Comparison of ENCODE assay signal across 1 cellular context in the genomic region with DNA sequence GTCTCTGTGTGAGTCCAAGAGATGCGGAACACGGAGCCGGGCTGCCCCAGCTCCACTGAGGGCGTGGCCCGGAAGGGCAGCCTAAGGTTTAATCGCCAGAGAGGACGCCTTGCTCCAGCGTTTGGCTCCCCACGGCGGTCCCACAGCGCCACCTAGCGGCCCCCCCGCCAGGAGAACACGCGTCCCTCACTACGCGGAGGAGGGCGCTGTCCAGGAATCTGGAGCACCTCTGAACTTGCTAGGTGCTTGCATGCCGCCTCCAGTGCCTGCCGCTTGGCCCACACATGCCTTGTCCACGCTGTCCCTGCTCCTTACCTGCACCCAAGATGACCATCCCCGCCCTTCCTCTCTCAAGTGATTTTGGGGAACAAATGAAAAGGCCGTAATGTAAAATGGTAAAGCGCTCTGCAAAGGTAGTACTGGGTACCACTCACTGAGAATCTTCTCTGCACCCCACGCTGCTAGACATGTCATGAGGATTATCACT.
A peak's percentile ranks its signal among the peaks of the same experiment; 100 is the strongest.
TF ChIP-seq lines count a peak whose summit lies in the region.

No MANE protein-coding gene starts in this region.

TF ChIP-seq in HepG2, 621 proteins besides CTCF, POLR2A, EP300 and RAD21 (continues in another document):
- TF ChIP-seq, protein P1, sequence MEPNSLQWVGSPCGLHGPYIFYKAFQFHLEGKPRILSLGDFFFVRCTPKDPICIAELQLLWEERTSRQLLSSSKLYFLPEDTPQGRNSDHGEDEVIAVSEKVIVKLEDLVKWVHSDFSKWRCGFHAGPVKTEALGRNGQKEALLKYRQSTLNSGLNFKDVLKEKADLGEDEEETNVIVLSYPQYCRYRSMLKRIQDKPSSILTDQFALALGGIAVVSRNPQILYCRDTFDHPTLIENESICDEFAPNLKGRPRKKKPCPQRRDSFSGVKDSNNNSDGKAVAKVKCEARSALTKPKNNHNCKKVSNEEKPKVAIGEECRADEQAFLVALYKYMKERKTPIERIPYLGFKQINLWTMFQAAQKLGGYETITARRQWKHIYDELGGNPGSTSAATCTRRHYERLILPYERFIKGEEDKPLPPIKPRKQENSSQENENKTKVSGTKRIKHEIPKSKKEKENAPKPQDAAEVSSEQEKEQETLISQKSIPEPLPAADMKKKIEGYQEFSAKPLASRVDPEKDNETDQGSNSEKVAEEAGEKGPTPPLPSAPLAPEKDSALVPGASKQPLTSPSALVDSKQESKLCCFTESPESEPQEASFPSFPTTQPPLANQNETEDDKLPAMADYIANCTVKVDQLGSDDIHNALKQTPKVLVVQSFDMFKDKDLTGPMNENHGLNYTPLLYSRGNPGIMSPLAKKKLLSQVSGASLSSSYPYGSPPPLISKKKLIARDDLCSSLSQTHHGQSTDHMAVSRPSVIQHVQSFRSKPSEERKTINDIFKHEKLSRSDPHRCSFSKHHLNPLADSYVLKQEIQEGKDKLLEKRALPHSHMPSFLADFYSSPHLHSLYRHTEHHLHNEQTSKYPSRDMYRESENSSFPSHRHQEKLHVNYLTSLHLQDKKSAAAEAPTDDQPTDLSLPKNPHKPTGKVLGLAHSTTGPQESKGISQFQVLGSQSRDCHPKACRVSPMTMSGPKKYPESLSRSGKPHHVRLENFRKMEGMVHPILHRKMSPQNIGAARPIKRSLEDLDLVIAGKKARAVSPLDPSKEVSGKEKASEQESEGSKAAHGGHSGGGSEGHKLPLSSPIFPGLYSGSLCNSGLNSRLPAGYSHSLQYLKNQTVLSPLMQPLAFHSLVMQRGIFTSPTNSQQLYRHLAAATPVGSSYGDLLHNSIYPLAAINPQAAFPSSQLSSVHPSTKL (CRISPR knock-in tag; IDR thresholded peaks at IDR 0.05) = peak; percentile 52; the same call in 1 of the 2 replicates
- TF ChIP-seq SOX6 (IDR thresholded peaks at IDR 0.05) = no peak
- peak; percentile 31; the same call in 1 of the 2 replicates for TF ChIP-seq SOX6 (CRISPR knock-in tag; IDR thresholded peaks at IDR 0.05)
- TF ChIP-seq ZNF598 (CRISPR knock-in tag; IDR thresholded peaks at IDR 0.05; ENCODE audit: borderline replicate concordance) = 0 out of 2 replicates have a peak, but pooled peaks have one; percentile 35
- TF ChIP-seq, protein P2, sequence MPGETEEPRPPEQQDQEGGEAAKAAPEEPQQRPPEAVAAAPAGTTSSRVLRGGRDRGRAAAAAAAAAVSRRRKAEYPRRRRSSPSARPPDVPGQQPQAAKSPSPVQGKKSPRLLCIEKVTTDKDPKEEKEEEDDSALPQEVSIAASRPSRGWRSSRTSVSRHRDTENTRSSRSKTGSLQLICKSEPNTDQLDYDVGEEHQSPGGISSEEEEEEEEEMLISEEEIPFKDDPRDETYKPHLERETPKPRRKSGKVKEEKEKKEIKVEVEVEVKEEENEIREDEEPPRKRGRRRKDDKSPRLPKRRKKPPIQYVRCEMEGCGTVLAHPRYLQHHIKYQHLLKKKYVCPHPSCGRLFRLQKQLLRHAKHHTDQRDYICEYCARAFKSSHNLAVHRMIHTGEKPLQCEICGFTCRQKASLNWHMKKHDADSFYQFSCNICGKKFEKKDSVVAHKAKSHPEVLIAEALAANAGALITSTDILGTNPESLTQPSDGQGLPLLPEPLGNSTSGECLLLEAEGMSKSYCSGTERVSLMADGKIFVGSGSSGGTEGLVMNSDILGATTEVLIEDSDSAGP (CRISPR knock-in tag; IDR thresholded peaks at IDR 0.05; ENCODE audit: borderline replicate concordance) = peak; percentile 73
- peak; percentile 65; the same call in 1 of the 2 replicates for TF ChIP-seq FOXK1 (CRISPR knock-in tag; IDR thresholded peaks at IDR 0.05; ENCODE audit: borderline replicate concordance, low read depth)
- no peak for TF ChIP-seq ZNF672 (CRISPR knock-in tag; IDR thresholded peaks at IDR 0.05)
- TF ChIP-seq NFIC (IDR thresholded peaks at IDR 0.05; ENCODE audit: low read length) = no peak
- TF ChIP-seq MED8 (CRISPR knock-in tag; IDR thresholded peaks at IDR 0.05; ENCODE audit: insufficient replicate concordance) = no peak
- no peak for TF ChIP-seq JUN (CRISPR knock-in tag; IDR thresholded peaks at IDR 0.05)
- no peak for TF ChIP-seq PAWR (CRISPR knock-in tag; IDR thresholded peaks at IDR 0.05; ENCODE audit: borderline replicate concordance)
- TF ChIP-seq, protein P3, sequence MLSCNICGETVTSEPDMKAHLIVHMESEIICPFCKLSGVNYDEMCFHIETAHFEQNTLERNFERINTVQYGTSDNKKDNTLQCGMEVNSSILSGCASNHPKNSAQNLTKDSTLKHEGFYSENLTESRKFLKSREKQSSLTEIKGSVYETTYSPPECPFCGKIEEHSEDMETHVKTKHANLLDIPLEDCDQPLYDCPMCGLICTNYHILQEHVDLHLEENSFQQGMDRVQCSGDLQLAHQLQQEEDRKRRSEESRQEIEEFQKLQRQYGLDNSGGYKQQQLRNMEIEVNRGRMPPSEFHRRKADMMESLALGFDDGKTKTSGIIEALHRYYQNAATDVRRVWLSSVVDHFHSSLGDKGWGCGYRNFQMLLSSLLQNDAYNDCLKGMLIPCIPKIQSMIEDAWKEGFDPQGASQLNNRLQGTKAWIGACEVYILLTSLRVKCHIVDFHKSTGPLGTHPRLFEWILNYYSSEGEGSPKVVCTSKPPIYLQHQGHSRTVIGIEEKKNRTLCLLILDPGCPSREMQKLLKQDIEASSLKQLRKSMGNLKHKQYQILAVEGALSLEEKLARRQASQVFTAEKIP (CRISPR knock-in tag; IDR thresholded peaks at IDR 0.05; ENCODE audit: borderline replicate concordance) = no peak
- TF ChIP-seq, protein P4, sequence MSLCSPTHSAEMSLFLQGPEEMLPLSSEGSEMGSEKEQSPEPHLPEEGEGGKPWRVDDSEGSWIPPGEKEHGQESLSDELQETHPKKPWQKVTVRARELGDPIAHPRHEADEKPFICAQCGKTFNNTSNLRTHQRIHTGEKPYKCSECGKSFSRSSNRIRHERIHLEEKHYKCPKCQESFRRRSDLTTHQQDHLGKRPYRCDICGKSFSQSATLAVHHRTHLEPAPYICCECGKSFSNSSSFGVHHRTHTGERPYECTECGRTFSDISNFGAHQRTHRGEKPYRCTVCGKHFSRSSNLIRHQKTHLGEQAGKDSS (CRISPR knock-in tag; IDR thresholded peaks at IDR 0.05; ENCODE audit: borderline replicate concordance, low read depth) = peak; percentile 37; the same call in 1 of the 2 replicates
- TF ChIP-seq, protein P5, sequence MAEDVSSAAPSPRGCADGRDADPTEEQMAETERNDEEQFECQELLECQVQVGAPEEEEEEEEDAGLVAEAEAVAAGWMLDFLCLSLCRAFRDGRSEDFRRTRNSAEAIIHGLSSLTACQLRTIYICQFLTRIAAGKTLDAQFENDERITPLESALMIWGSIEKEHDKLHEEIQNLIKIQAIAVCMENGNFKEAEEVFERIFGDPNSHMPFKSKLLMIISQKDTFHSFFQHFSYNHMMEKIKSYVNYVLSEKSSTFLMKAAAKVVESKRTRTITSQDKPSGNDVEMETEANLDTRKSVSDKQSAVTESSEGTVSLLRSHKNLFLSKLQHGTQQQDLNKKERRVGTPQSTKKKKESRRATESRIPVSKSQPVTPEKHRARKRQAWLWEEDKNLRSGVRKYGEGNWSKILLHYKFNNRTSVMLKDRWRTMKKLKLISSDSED (CRISPR knock-in tag; IDR thresholded peaks at IDR 0.05) = no peak
- no peak for TF ChIP-seq HHEX (CRISPR knock-in tag; IDR thresholded peaks at IDR 0.05)
- peak; percentile 58 for TF ChIP-seq ZNF883 (CRISPR knock-in tag; IDR thresholded peaks at IDR 0.05; ENCODE audit: not compliant biosample characterization)
- TF ChIP-seq ZNF777 (CRISPR knock-in tag; IDR thresholded peaks at IDR 0.05) = no peak
- no peak; the same call in 1 of the 2 replicates for TF ChIP-seq YEATS2 (CRISPR knock-in tag; IDR thresholded peaks at IDR 0.05; ENCODE audit: borderline replicate concordance)
- 0 out of 2 replicates have a peak, but pooled peaks have one; percentile 50 for TF ChIP-seq ZKSCAN8 (CRISPR knock-in tag; IDR thresholded peaks at IDR 0.05; ENCODE audit: borderline replicate concordance)
- TF ChIP-seq MTA1 (CRISPR knock-in tag; IDR thresholded peaks at IDR 0.05; ENCODE audit: borderline replicate concordance) = no peak
- TF ChIP-seq KDM6A (CRISPR knock-in tag; IDR thresholded peaks at IDR 0.05; ENCODE audit: low read depth) = no peak
- TF ChIP-seq, protein P6, sequence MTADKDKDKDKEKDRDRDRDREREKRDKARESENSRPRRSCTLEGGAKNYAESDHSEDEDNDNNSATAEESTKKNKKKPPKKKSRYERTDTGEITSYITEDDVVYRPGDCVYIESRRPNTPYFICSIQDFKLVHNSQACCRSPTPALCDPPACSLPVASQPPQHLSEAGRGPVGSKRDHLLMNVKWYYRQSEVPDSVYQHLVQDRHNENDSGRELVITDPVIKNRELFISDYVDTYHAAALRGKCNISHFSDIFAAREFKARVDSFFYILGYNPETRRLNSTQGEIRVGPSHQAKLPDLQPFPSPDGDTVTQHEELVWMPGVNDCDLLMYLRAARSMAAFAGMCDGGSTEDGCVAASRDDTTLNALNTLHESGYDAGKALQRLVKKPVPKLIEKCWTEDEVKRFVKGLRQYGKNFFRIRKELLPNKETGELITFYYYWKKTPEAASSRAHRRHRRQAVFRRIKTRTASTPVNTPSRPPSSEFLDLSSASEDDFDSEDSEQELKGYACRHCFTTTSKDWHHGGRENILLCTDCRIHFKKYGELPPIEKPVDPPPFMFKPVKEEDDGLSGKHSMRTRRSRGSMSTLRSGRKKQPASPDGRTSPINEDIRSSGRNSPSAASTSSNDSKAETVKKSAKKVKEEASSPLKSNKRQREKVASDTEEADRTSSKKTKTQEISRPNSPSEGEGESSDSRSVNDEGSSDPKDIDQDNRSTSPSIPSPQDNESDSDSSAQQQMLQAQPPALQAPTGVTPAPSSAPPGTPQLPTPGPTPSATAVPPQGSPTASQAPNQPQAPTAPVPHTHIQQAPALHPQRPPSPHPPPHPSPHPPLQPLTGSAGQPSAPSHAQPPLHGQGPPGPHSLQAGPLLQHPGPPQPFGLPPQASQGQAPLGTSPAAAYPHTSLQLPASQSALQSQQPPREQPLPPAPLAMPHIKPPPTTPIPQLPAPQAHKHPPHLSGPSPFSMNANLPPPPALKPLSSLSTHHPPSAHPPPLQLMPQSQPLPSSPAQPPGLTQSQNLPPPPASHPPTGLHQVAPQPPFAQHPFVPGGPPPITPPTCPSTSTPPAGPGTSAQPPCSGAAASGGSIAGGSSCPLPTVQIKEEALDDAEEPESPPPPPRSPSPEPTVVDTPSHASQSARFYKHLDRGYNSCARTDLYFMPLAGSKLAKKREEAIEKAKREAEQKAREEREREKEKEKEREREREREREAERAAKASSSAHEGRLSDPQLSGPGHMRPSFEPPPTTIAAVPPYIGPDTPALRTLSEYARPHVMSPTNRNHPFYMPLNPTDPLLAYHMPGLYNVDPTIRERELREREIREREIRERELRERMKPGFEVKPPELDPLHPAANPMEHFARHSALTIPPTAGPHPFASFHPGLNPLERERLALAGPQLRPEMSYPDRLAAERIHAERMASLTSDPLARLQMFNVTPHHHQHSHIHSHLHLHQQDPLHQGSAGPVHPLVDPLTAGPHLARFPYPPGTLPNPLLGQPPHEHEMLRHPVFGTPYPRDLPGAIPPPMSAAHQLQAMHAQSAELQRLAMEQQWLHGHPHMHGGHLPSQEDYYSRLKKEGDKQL (CRISPR knock-in tag; IDR thresholded peaks at IDR 0.05; ENCODE audit: low read depth) = no peak
- TF ChIP-seq KDM3A (CRISPR knock-in tag; IDR thresholded peaks at IDR 0.05; ENCODE audit: low read depth) = peak; percentile 86; the same call in 1 of the 2 replicates
- 0 out of 2 replicates have a peak, but pooled peaks have one; percentile 58 for TF ChIP-seq ZNF501 (CRISPR knock-in tag; IDR thresholded peaks at IDR 0.05)
- peak; percentile 61; the same call in 1 of the 2 replicates for TF ChIP-seq ZNF331 (CRISPR knock-in tag; IDR thresholded peaks at IDR 0.05)
- TF ChIP-seq ZNF75D (CRISPR knock-in tag; IDR thresholded peaks at IDR 0.05; ENCODE audit: borderline replicate concordance) = no peak
- TF ChIP-seq ZNF614 (CRISPR knock-in tag; IDR thresholded peaks at IDR 0.05; ENCODE audit: borderline replicate concordance) = peak; percentile 56; the same call in 1 of the 2 replicates
- TF ChIP-seq SP4 (CRISPR knock-in tag; IDR thresholded peaks at IDR 0.05) = peak; percentile 56; the same call in 1 of the 2 replicates
- peak; percentile 82; the same call in 1 of the 2 replicates for TF ChIP-seq RELA (CRISPR knock-in tag; IDR thresholded peaks at IDR 0.05)
- TF ChIP-seq MTA3 (CRISPR knock-in tag; IDR thresholded peaks at IDR 0.05) = no peak
- TF ChIP-seq, protein P7, sequence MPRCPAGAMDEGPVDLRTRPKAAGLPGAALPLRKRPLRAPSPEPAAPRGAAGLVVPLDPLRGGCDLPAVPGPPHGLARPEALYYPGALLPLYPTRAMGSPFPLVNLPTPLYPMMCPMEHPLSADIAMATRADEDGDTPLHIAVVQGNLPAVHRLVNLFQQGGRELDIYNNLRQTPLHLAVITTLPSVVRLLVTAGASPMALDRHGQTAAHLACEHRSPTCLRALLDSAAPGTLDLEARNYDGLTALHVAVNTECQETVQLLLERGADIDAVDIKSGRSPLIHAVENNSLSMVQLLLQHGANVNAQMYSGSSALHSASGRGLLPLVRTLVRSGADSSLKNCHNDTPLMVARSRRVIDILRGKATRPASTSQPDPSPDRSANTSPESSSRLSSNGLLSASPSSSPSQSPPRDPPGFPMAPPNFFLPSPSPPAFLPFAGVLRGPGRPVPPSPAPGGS (CRISPR knock-in tag; IDR thresholded peaks at IDR 0.05) = no peak
- TF ChIP-seq MYC (CRISPR knock-in tag; IDR thresholded peaks at IDR 0.05; ENCODE audit: borderline replicate concordance) = peak; percentile 63; the same call in 1 of the 2 replicates
- TF ChIP-seq, protein P8, sequence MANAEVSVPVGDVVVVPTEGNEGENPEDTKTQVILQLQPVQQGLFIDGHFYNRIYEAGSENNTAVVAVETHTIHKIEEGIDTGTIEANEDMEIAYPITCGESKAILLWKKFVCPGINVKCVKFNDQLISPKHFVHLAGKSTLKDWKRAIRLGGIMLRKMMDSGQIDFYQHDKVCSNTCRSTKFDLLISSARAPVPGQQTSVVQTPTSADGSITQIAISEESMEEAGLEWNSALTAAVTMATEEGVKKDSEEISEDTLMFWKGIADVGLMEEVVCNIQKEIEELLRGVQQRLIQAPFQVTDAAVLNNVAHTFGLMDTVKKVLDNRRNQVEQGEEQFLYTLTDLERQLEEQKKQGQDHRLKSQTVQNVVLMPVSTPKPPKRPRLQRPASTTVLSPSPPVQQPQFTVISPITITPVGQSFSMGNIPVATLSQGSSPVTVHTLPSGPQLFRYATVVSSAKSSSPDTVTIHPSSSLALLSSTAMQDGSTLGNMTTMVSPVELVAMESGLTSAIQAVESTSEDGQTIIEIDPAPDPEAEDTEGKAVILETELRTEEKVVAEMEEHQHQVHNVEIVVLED (CRISPR knock-in tag; IDR thresholded peaks at IDR 0.05; ENCODE audit: borderline replicate concordance) = 0 out of 2 replicates have a peak, but pooled peaks have one; percentile 15
- TF ChIP-seq SMAD3 (CRISPR knock-in tag; IDR thresholded peaks at IDR 0.05) = 0 out of 2 replicates have a peak, but pooled peaks have one; percentile 48
- TF ChIP-seq, protein P9, sequence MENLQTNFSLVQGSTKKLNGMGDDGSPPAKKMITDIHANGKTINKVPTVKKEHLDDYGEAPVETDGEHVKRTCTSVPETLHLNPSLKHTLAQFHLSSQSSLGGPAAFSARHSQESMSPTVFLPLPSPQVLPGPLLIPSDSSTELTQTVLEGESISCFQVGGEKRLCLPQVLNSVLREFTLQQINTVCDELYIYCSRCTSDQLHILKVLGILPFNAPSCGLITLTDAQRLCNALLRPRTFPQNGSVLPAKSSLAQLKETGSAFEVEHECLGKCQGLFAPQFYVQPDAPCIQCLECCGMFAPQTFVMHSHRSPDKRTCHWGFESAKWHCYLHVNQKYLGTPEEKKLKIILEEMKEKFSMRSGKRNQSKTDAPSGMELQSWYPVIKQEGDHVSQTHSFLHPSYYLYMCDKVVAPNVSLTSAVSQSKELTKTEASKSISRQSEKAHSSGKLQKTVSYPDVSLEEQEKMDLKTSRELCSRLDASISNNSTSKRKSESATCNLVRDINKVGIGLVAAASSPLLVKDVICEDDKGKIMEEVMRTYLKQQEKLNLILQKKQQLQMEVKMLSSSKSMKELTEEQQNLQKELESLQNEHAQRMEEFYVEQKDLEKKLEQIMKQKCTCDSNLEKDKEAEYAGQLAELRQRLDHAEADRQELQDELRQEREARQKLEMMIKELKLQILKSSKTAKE (CRISPR knock-in tag; IDR thresholded peaks at IDR 0.05; ENCODE audit: borderline replicate concordance) = no peak
- TF ChIP-seq ZNF792 (CRISPR knock-in tag; IDR thresholded peaks at IDR 0.05) = 0 out of 2 replicates have a peak, but pooled peaks have one; percentile 51
